In the genomic region with DNA sequence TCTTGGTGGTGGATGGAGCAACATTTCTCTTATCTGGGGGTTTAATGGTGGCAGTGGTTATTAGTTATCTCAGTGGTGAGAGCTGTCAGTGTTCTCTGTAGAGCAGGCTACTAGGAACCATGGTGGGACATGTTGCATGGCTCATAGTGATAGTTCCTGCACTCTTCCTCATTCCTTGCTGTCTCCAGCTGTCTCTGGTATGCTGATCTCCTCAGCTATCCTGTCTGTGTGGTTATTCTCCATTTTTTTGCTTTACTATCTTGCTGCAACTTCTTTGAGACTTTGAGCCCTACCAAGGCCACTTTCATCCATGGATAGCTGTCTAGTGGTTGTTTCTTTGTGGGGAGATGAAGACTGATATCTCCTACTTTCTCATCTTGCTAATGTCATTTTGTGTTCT, we compare ENCODE assay signal across 25 cellular contexts. TPM values are rescaled to one million over a fixed set of nuclear protein-coding genes. Genes with fewer than 3 reads are reported as not detected.
DNase-seq lines count a peak whose midpoint lies in the region; ATAC-seq, FAIRE-seq and TF ChIP-seq lines count a peak whose summit lies in the region.
"Had no signal": no experiment of that assay in that cellular context is flagged by ENCODE, and none has a peak within 500 bp of the region (broad histone marks: within the 10 kb centered on the region; RNA-seq: fewer than 3 reads in every experiment).

No MANE protein-coding gene starts in this region.

- H3K9me3 Mint-ChIP-seq in astrocyte (ENCODE audit: unreplicated experiment) = peaks cover 18% of the 10 kb centered on the region
- peaks cover 12% of the 10 kb centered on the region for H3K9me3 Mint-ChIP-seq in activated CD4-positive, alpha-beta T cell treated with anti-CD3 and anti-CD28 coated beads for 36 hours (ENCODE audit: low read depth)

- H2AFZ ChIP-seq in astrocyte (ENCODE audit: low read depth, low read length) (no peak overlapping the region), mesenchymal stem cell (ENCODE audit: low read depth, low read length) (no peak overlapping the region)

- POLR2A ChIA-PET in activated CD4-positive, alpha-beta T cell treated with anti-CD3 and anti-CD28 coated beads for 36 hours (lab: Charles Lee) = no interaction called here

- H3K36me3 Mint-ChIP-seq in astrocyte (ENCODE audit: low read depth, unreplicated experiment) = peaks cover 27% of the 10 kb centered on the region
- peaks cover 60% of the 10 kb centered on the region for H3K36me3 Mint-ChIP-seq in activated CD4-positive, alpha-beta T cell treated with anti-CD3 and anti-CD28 coated beads for 36 hours (ENCODE audit: low read depth)

- H3K18ac ChIP-seq in mesenchymal stem cell (ENCODE audit: low read depth in 1 of 2, low read length in 2 of 2) = no peak overlapping the region

- H2BK15ac ChIP-seq in mesenchymal stem cell (ENCODE audit: low read depth, poor library complexity, severe bottlenecking) = no peak overlapping the region

- H3K27me3 ChIP-seq in astrocyte (ENCODE audit: insufficient read depth, low read length) (no peaks in the 10 kb centered on the region), mesenchymal stem cell (ENCODE audit: control insufficient read depth in 1 of 2, insufficient read depth in 1 of 2, low read length in 2 of 2) (no peaks in the 10 kb centered on the region)
- H3K27me3 ChIP-seq: BLaER1 treated with 17β-estradiol and CSF1 and Interleukin-3, amounts not matched to agents 10 nM and 100 nM had no signal

- peak; percentile 4 for DNase-seq in AG08395 (ENCODE audit: low spot score)
- peak; percentile 56 for DNase-seq in EH (ENCODE audit: low read depth)
- peak; percentile 2 for DNase-seq in astrocyte (ENCODE audit: low read depth)
- DNase-seq in mesenchymal stem cell = peak; percentile 8
- DNase-seq in activated CD4-positive, alpha-beta T cell treated with anti-CD3 and anti-CD28 coated beads for 36 hours = no peak
- DNase-seq in glomerular visceral epithelial cell (ENCODE audit: extremely low spot score) = no peak
- DNase-seq in amniotic stem cell (lab: John Stamatoyannopoulos, UW) = no peak
- no peak for DNase-seq in CD1c-positive myeloid dendritic cell (ENCODE audit: extremely low spot score)
- DNase-seq: 8988T, COR-L47, GDM1, GOT3, KBM-7, MV-4-11, NCI-H187 treated with DMSO at 0.1 percent for 48 hours, NCI-H2227 treated with DMSO at 0.1 percent for 48 hours, NCI-H510A treated with DMSO at 0.1 percent for 48 hours, NCI-H82, PC-3, RPMI8226, SHP77 treated with DMSO at 0.1 percent for 48 hours had no signal

- H3K4me3 ChIP-seq in astrocyte (ENCODE audit: insufficient read depth, low read depth, low read length) (no peak overlapping the region), mesenchymal stem cell (ENCODE audit: insufficient read depth in 1 of 2, low read depth in 1 of 2, low read length in 2 of 2) (no peak overlapping the region)
- H3K4me3 ChIP-seq: BLaER1 treated with 17β-estradiol and CSF1 and Interleukin-3, amounts not matched to agents 10 nM and 100 nM had no signal

- peaks cover 5% of the 10 kb centered on the region for H4K20me1 ChIP-seq in astrocyte (ENCODE audit: insufficient read depth, low read length)
- H4K20me1 ChIP-seq: BLaER1 treated with 17β-estradiol and CSF1 and Interleukin-3, amounts not matched to agents 10 nM and 100 nM had no signal

- no peak overlapping the region for H3K14ac ChIP-seq in mesenchymal stem cell (ENCODE audit: low read length in 2 of 2)

- no peak overlapping the region for H3K27ac Mint-ChIP-seq in astrocyte (ENCODE audit: unreplicated experiment)
- H3K27ac Mint-ChIP-seq in activated CD4-positive, alpha-beta T cell treated with anti-CD3 and anti-CD28 coated beads for 36 hours = no peak overlapping the region

- H3K27ac ChIP-seq in astrocyte (ENCODE audit: low read depth, low read length) = no peak overlapping the region
- H3K27ac ChIP-seq in mesenchymal stem cell (ENCODE audit: low read length, poor library complexity, severe bottlenecking) = no peak overlapping the region
- H3K27ac ChIP-seq: BLaER1 treated with 17β-estradiol and CSF1 and Interleukin-3, amounts not matched to agents 10 nM and 100 nM had no signal

- no peak overlapping the region for H2AK5ac ChIP-seq in mesenchymal stem cell (ENCODE audit: low read length, severe bottlenecking)

- H3K9me3 ChIP-seq in astrocyte (ENCODE audit: insufficient read depth, low read depth, low read length) = no peaks in the 10 kb centered on the region
- no peaks in the 10 kb centered on the region for H3K9me3 ChIP-seq in mesenchymal stem cell (ENCODE audit: control insufficient read depth, low read length)

- no peak overlapping the region for H2BK12ac ChIP-seq in mesenchymal stem cell (ENCODE audit: low read length in 2 of 2)

- H3K23ac ChIP-seq in mesenchymal stem cell (ENCODE audit: low read length in 2 of 2) = no peak overlapping the region

- H3K4me3 Mint-ChIP-seq in astrocyte (ENCODE audit: unreplicated experiment) = no peak overlapping the region
- H3K4me3 Mint-ChIP-seq in activated CD4-positive, alpha-beta T cell treated with anti-CD3 and anti-CD28 coated beads for 36 hours = no peak overlapping the region

- CTCF ChIA-PET in activated CD4-positive, alpha-beta T cell treated with anti-CD3 and anti-CD28 coated beads for 36 hours (lab: Charles Lee) = no interaction called here

- no peak overlapping the region for H3K4me2 ChIP-seq in astrocyte (ENCODE audit: low read length)
- no peak overlapping the region for H3K4me2 ChIP-seq in mesenchymal stem cell (ENCODE audit: low read length, poor library complexity, severe bottlenecking)
- H3K4me2 ChIP-seq: BLaER1 treated with 17β-estradiol and CSF1 and Interleukin-3, amounts not matched to agents 10 nM and 100 nM had no signal

- no peaks in the 10 kb centered on the region for H3K4me1 ChIP-seq in astrocyte (ENCODE audit: insufficient read depth, low read length)
- peaks cover 2% of the 10 kb centered on the region for H3K4me1 ChIP-seq in mesenchymal stem cell (ENCODE audit: control insufficient read depth, insufficient read depth, low read depth, low read length)
- H3K4me1 ChIP-seq: BLaER1 treated with 17β-estradiol and CSF1 and Interleukin-3, amounts not matched to agents 10 nM and 100 nM had no signal

- H4K91ac ChIP-seq in mesenchymal stem cell (ENCODE audit: low read length) = no peak overlapping the region

- no peak overlapping the region for H3K4ac ChIP-seq in mesenchymal stem cell (ENCODE audit: low read depth in 1 of 2, low read length in 2 of 2)

- H3K9ac ChIP-seq in astrocyte (ENCODE audit: low read length) = no peak overlapping the region
- H3K9ac ChIP-seq in mesenchymal stem cell (ENCODE audit: low read length) = no peak overlapping the region
- H3K9ac ChIP-seq: BLaER1 treated with 17β-estradiol and CSF1 and Interleukin-3, amounts not matched to agents 10 nM and 100 nM had no signal

- ATAC-seq in activated CD4-positive, alpha-beta T cell treated with anti-CD3 and anti-CD28 coated beads for 36 hours = no peak
- ATAC-seq: PC-3, SK-N-SH treated with all-trans-retinoic acid at 6 μM for 48 hours had no signal

- intact Hi-C loops in activated CD4-positive, alpha-beta T cell treated with anti-CD3 and anti-CD28 coated beads for 36 hours (cut with DNase I, micrococcal nuclease) = no loop called here

- no peaks in the 10 kb centered on the region for H3K79me2 ChIP-seq in astrocyte (ENCODE audit: insufficient read depth, low read length)

- peaks cover 5% of the 10 kb centered on the region for H3K4me1 Mint-ChIP-seq in astrocyte (ENCODE audit: low read depth, unreplicated experiment)
- H3K4me1 Mint-ChIP-seq in activated CD4-positive, alpha-beta T cell treated with anti-CD3 and anti-CD28 coated beads for 36 hours = peaks cover 4% of the 10 kb centered on the region

- no peak for FAIRE-seq in astrocyte (lab: Jason Lieb, UNC)
- FAIRE-seq: GM12891, GM18507 had no signal

- no peaks in the 10 kb centered on the region for H3K27me3 Mint-ChIP-seq in astrocyte (ENCODE audit: low read depth, unreplicated experiment)
- no peaks in the 10 kb centered on the region for H3K27me3 Mint-ChIP-seq in activated CD4-positive, alpha-beta T cell treated with anti-CD3 and anti-CD28 coated beads for 36 hours

- H3K36me3 ChIP-seq in astrocyte (ENCODE audit: insufficient read depth, low read length) (no peaks in the 10 kb centered on the region), mesenchymal stem cell (ENCODE audit: control insufficient read depth in 1 of 2, insufficient read depth in 2 of 2, low read depth in 1 of 2, low read length in 2 of 2) (peaks cover 12 to 18% of the 10 kb centered on the region in 2 experiments)

- H2BK120ac ChIP-seq in mesenchymal stem cell (ENCODE audit: low read depth, low read length) = no peak overlapping the region

- TF ChIP-seq CTCF in astrocyte (IDR thresholded peaks at IDR 0.05; ENCODE audit: insufficient read depth, low read depth, low read length) = no peak

- peaks cover 12% of the 10 kb centered on the region for H3K79me1 ChIP-seq in mesenchymal stem cell (replicated peaks; ENCODE audit: low read length, poor library complexity, severe bottlenecking)

- H4K8ac ChIP-seq in mesenchymal stem cell (ENCODE audit: low read length) = no peak overlapping the region

- no peak overlapping the region for H2BK5ac ChIP-seq in mesenchymal stem cell (ENCODE audit: low read depth, low read length, poor library complexity, severe bottlenecking)

RNA-seq across cellular contexts. Expression of a gene that starts 44.0 kb away (rescaled TPM):
- 2.1 and 2.3 TPM in 2 replicates for total RNA-seq in astrocyte
- polyA plus RNA-seq in mesenchymal stem cell (2013, experiment 1 of 2) = 1.0 TPM
- polyA plus RNA-seq in mesenchymal stem cell (2013, experiment 2 of 2) = 0.67 TPM
- total RNA-seq in activated CD4-positive, alpha-beta T cell treated with anti-CD3 and anti-CD28 coated beads for 36 hours = 1 to 10 TPM; 9.0 TPM

Comparison
In these comparisons a context has a peak if more than half of its experiments do, and no peak if none do; other contexts are left out.
1. DNase-seq: peak in AG08395 (single experiment), EH (single experiment), astrocyte (single experiment) and mesenchymal stem cell (single experiment); none in activated CD4-positive, alpha-beta T cell treated with anti-CD3 and anti-CD28 coated beads for 36 hours (single experiment), glomerular visceral epithelial cell (single experiment), amniotic stem cell (single experiment) and CD1c-positive myeloid dendritic cell (single experiment).